8 cellular contexts compared by ENCODE assay signal in the genomic region with DNA sequence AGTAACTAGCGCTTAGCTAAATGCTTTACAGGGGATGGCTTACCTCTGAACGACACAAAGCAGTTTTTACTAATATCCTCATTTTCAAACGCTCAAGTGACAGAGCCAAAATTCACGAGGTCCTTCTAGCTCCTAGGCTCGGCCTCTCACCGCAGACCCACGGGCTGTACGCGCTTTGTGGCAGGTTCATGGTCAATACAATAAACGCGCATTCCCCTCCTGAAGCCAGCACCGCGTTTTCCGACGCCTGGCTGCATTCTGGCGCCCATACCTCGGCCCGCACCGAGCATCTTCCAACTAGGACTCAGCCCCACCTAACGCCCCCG. TPM values are rescaled to one million over a fixed set of nuclear protein-coding genes. Genes with fewer than 3 reads are reported as not detected.
A peak's percentile ranks its signal among the peaks of the same experiment; 100 is the strongest.
DNase-seq lines count a peak whose midpoint lies in the region; ATAC-seq and TF ChIP-seq lines count a peak whose summit lies in the region.

No MANE protein-coding gene starts in this region.

- H3K23ac ChIP-seq in mesenchymal stem cell (ENCODE audit: low read length in 2 of 2) = no peak overlapping the region

- no peak overlapping the region for H2BK5ac ChIP-seq in mesenchymal stem cell (ENCODE audit: low read depth, low read length, poor library complexity, severe bottlenecking)

- POLR2A ChIA-PET in CD8-positive, alpha-beta memory T cell (lab: Charles Lee) = interaction anchor here (1.1 to 1.5 kb wide), 2 partner anchors 77 to 327 kb away, joined by 4 to 6 read pairs; a partner anchor contains a TSS

- no peaks in the 10 kb centered on the region for H3K27me3 ChIP-seq in CD8-positive, alpha-beta memory T cell (ENCODE audit: insufficient read depth, low read length, poor library complexity, severe bottlenecking)
- no peaks in the 10 kb centered on the region for H3K27me3 ChIP-seq in mesenchymal stem cell (ENCODE audit: control insufficient read depth in 1 of 2, insufficient read depth in 1 of 2, low read length in 2 of 2)

- no peak for TF ChIP-seq CTCF in astrocyte of the spinal cord (IDR thresholded peaks at IDR 0.05; ENCODE audit: low read depth, low read length)

- H3K36me3 Mint-ChIP-seq in CD8-positive, alpha-beta memory T cell = peaks cover 17 to 44% (median 24%) of the 10 kb centered on the region in 3 donors

- H3K27ac Mint-ChIP-seq in CD8-positive, alpha-beta memory T cell = peak overlapping the region; percentile 93 to 100 (median 99)

- H3K4ac ChIP-seq in mesenchymal stem cell (ENCODE audit: low read depth in 1 of 2, low read length in 2 of 2) = peak overlapping the region in 1 of 2 experiments; percentile 91

- ATAC-seq in HG03064 (IDR thresholded peaks at IDR 0.05; ENCODE audit: low read depth, unreplicated experiment) = peak; percentile 40
- no peak for ATAC-seq in GM18867 (IDR thresholded peaks at IDR 0.05; ENCODE audit: unreplicated experiment)
- no peak for ATAC-seq in HG03342 (IDR thresholded peaks at IDR 0.05; ENCODE audit: unreplicated experiment)
- ATAC-seq in GM21723 (IDR thresholded peaks at IDR 0.05; ENCODE audit: unreplicated experiment) = no peak
- ATAC-seq in HG02678 (IDR thresholded peaks at IDR 0.05; ENCODE audit: unreplicated experiment) = no peak

- peak overlapping the region; percentile 69 for H3K4me3 ChIP-seq in CD8-positive, alpha-beta memory T cell (ENCODE audit: low read length)
- H3K4me3 ChIP-seq in astrocyte of the spinal cord (ENCODE audit: low read depth, low read length) = peak overlapping the region; percentile 76
- peak overlapping the region; percentile 84 to 90 for H3K4me3 ChIP-seq in mesenchymal stem cell (ENCODE audit: insufficient read depth in 1 of 2, low read depth in 1 of 2, low read length in 2 of 2)

- H3K36me3 ChIP-seq in CD8-positive, alpha-beta memory T cell (ENCODE audit: insufficient read depth, low read length) = peaks cover 11% of the 10 kb centered on the region
- H3K36me3 ChIP-seq in mesenchymal stem cell (ENCODE audit: control insufficient read depth in 1 of 2, insufficient read depth in 2 of 2, low read depth in 1 of 2, low read length in 2 of 2) = peaks cover 20 to 36% of the 10 kb centered on the region in 2 experiments

- H2BK120ac ChIP-seq in mesenchymal stem cell (ENCODE audit: low read depth, low read length) = no peak overlapping the region

- peak overlapping the region in 1 of 2 experiments; percentile 44 for H3K14ac ChIP-seq in mesenchymal stem cell (ENCODE audit: low read length in 2 of 2)

- H4K91ac ChIP-seq in mesenchymal stem cell (ENCODE audit: low read length) = no peak overlapping the region

- H3K27ac ChIP-seq in CD8-positive, alpha-beta memory T cell (ENCODE audit: low read depth, low read length) = peak overlapping the region; percentile 78
- no peak overlapping the region for H3K27ac ChIP-seq in mesenchymal stem cell (ENCODE audit: low read length, poor library complexity, severe bottlenecking)

- H3K27me3 Mint-ChIP-seq in CD8-positive, alpha-beta memory T cell = peaks cover 0 to 4% of the 10 kb centered on the region in 2 donors

- peaks cover 26% of the 10 kb centered on the region for H3K79me1 ChIP-seq in mesenchymal stem cell (replicated peaks; ENCODE audit: low read length, poor library complexity, severe bottlenecking)

- H3K9me3 ChIP-seq in CD8-positive, alpha-beta memory T cell (ENCODE audit: low read length) = no peaks in the 10 kb centered on the region
- peaks cover 40% of the 10 kb centered on the region for H3K9me3 ChIP-seq in mesenchymal stem cell (ENCODE audit: control insufficient read depth, low read length)

- peaks cover 0 to 6% (median 2%) of the 10 kb centered on the region in 5 donors for H3K9me3 Mint-ChIP-seq in CD8-positive, alpha-beta memory T cell

- WGBS in mesenchymal stem cell = 6% methylated on average over 21 of the region's 21 CpGs

- no peak overlapping the region for H4K8ac ChIP-seq in mesenchymal stem cell (ENCODE audit: low read length)

- no peak for DNase-seq in CD8-positive, alpha-beta memory T cell
- no peak for DNase-seq in astrocyte of the spinal cord (ENCODE audit: low read depth, low spot score)
- no peak for DNase-seq in mesenchymal stem cell

- peak overlapping the region; percentile 7 to 99 for H3K18ac ChIP-seq in mesenchymal stem cell (ENCODE audit: low read depth in 1 of 2, low read length in 2 of 2)

- H3K4me1 Mint-ChIP-seq in CD8-positive, alpha-beta memory T cell = peaks cover 43 to 70% (median 58%) of the 10 kb centered on the region in 3 donors

- peak overlapping the region; percentile 100 for H2AFZ ChIP-seq in mesenchymal stem cell (ENCODE audit: low read depth, low read length)

- peaks cover 16% of the 10 kb centered on the region for H3K4me1 ChIP-seq in CD8-positive, alpha-beta memory T cell (ENCODE audit: insufficient read depth, low read length)
- peaks cover 2% of the 10 kb centered on the region for H3K4me1 ChIP-seq in mesenchymal stem cell (ENCODE audit: control insufficient read depth, insufficient read depth, low read depth, low read length)

- in situ Hi-C loops in astrocyte of the spinal cord (cut with HindIII; ENCODE audit: low sequenced_read_pairs) = no loop called here

- H3K4me3 Mint-ChIP-seq in CD8-positive, alpha-beta memory T cell = peak overlapping the region; percentile 97 to 100 (median 99)

- H2AK5ac ChIP-seq in mesenchymal stem cell (ENCODE audit: low read length, severe bottlenecking) = no peak overlapping the region

- H2BK12ac ChIP-seq in mesenchymal stem cell (ENCODE audit: low read length in 2 of 2) = no peak overlapping the region

- peak overlapping the region; percentile 92 for H3K9ac ChIP-seq in mesenchymal stem cell (ENCODE audit: low read length)

- peak overlapping the region; percentile 58 for H3K4me2 ChIP-seq in mesenchymal stem cell (ENCODE audit: low read length, poor library complexity, severe bottlenecking)

- CTCF ChIA-PET in CD8-positive, alpha-beta memory T cell (lab: Charles Lee) = no interaction called here

- H2BK15ac ChIP-seq in mesenchymal stem cell (ENCODE audit: low read depth, poor library complexity, severe bottlenecking) = peak overlapping the region; percentile 0

RNA-seq across cellular contexts. Expression of a gene that starts 0.4 kb away (rescaled TPM):
- total RNA-seq in CD8-positive, alpha-beta memory T cell = 10 to 100 TPM in 1 of 2 experiments, 1 to 10 TPM in 1; 7.5 to 10.6 TPM
- 6.2 TPM for polyA plus RNA-seq in CD8-positive, alpha-beta memory T cell
- 3.6 TPM for polyA plus RNA-seq in mesenchymal stem cell (2013, experiment 1 of 2)
- 3.6 TPM for polyA plus RNA-seq in mesenchymal stem cell (2013, experiment 2 of 2)
